Comparison of ENCODE assay signal across 8 cellular contexts in the genomic region with DNA sequence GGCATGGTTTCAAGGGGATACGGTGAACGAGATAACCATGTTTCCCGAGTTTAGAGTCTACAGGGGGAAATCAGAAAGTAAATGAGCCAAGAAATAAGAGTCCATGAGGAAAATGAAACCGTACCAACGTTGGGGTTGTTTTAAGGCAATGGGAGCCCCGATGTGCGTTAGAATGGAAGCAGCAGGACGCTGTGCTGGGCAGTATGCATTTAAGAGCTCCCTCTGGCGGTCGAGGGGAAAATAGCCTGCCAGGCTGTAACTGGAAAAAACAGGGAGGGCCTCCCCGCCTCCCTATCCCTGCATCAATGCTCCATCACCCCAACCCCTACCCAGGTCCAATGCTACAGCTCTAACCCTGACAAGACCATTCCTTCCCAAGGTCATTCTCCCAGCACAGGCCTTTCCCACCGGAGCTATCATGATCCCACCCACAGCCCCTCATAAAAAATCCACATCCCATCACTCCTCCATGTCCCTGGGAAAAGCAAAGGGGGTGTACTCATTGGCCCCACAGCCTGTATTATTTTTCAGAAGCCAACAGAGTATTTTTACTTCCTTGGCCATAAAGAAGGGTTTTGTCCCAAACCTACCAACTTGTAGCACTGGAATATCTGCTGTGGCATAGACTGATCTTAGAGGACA.
DNase-seq lines count a peak whose midpoint lies in the region; ATAC-seq and TF ChIP-seq lines count a peak whose summit lies in the region.

No MANE protein-coding gene starts in this region.

- peaks cover 24% of the 10 kb centered on the region for H3K27me3 Mint-ChIP-seq in CD4-positive, alpha-beta T cell
- no peaks in the 10 kb centered on the region for H3K27me3 Mint-ChIP-seq in H9 (ENCODE audit: low read depth)

- ATAC-seq in CD4-positive, alpha-beta T cell (ENCODE audit: poor library complexity): no peak
- ATAC-seq in HG02970 (IDR thresholded peaks at IDR 0.05; ENCODE audit: low FRiP score, unreplicated experiment): no peak
- ATAC-seq in HG02884 (IDR thresholded peaks at IDR 0.05; ENCODE audit: unreplicated experiment): no peak

- no peaks in the 10 kb centered on the region for H3K9me3 ChIP-seq in CD4-positive, alpha-beta T cell (ENCODE audit: control insufficient read depth, low read length)
- no peaks in the 10 kb centered on the region for H3K9me3 ChIP-seq in H9 (ENCODE audit: control insufficient read depth, low read depth, low read length)
- peaks cover 0 to 12% of the 10 kb centered on the region in 2 donors for H3K9me3 ChIP-seq in right atrium auricular region
- peaks cover 0 to 18% (median 13%) of the 10 kb centered on the region in 8 donors for H3K9me3 ChIP-seq in spleen

- no peak overlapping the region for H2AFZ ChIP-seq in H9 (ENCODE audit: low read length)

- no peaks in the 10 kb centered on the region for H4K20me1 ChIP-seq in H9 (ENCODE audit: control insufficient read depth, insufficient read depth, insufficient read length)

- H3K9me3 Mint-ChIP-seq in CD4-positive, alpha-beta T cell: peaks cover 7% of the 10 kb centered on the region
- no peaks in the 10 kb centered on the region; a peak in 2 of 5 replicates for H3K9me3 Mint-ChIP-seq in H9

- no peaks in the 10 kb centered on the region for H3K79me2 ChIP-seq in H9 (ENCODE audit: insufficient read depth, low read length)

- H2BK20ac ChIP-seq in H9 (ENCODE audit: low read depth, low read length, poor library complexity, severe bottlenecking): no peak overlapping the region

- H4K5ac ChIP-seq in H9 (ENCODE audit: insufficient read length, low read depth, low read length): no peak overlapping the region

- H3K14ac ChIP-seq in H9 (ENCODE audit: insufficient read depth, low read length): no peak overlapping the region

- H3K4me1 ChIP-seq in H9 (ENCODE audit: insufficient read depth, low read length): peaks cover 7% of the 10 kb centered on the region; the same call in 1 of the 2 replicates
- H3K4me1 ChIP-seq in right atrium auricular region: no peaks in the 10 kb centered on the region
- peaks cover 0 to 3% (median 0%) of the 10 kb centered on the region in 6 donors for H3K4me1 ChIP-seq in spleen

- H3K4me2 ChIP-seq in H9 (ENCODE audit: insufficient read depth, insufficient read length, low read length): no peak overlapping the region

- no peaks in the 10 kb centered on the region for H3K23me2 ChIP-seq in H9 (ENCODE audit: insufficient read length, low read depth, low read length, poor library complexity, severe bottlenecking)

- no peak overlapping the region for H2AK5ac ChIP-seq in H9 (ENCODE audit: insufficient read length, low read length)

- no peak overlapping the region for H3K27ac Mint-ChIP-seq in CD4-positive, alpha-beta T cell
- H3K27ac Mint-ChIP-seq in H9: no peak overlapping the region

- no peak overlapping the region for H3T11ph ChIP-seq in H9 (ENCODE audit: low read length)

- no peak overlapping the region for H4K91ac ChIP-seq in H9 (ENCODE audit: insufficient read length, low read depth, low read length)

- TF ChIP-seq POLR2A in spleen (IDR thresholded peaks at IDR 0.05): no peak

- no peak overlapping the region for H3K4me3 Mint-ChIP-seq in CD4-positive, alpha-beta T cell
- no peak overlapping the region for H3K4me3 Mint-ChIP-seq in H9

- no peaks in the 10 kb centered on the region for H3K36me3 Mint-ChIP-seq in CD4-positive, alpha-beta T cell (ENCODE audit: low read depth)
- H3K36me3 Mint-ChIP-seq in H9 (ENCODE audit: insufficient read depth in 1 of 3, low read depth in 3 of 3): peaks cover 0 to 2% (median 0%) of the 10 kb centered on the region in 3 experiments; a peak in 1 of 7 replicates

- no CpG with 5 or more reads among the region's 12 CpGs for WGBS in H9 (ENCODE audit: extremely low coverage, insufficient read length, low lambda C conversion rate)
- WGBS in spleen, 5 donors: 16 to 24% (median 19%) methylated on average over 12 of the region's 12 CpGs

- H3K4me3 ChIP-seq in right atrium auricular region (no peak overlapping the region), spleen (no peak overlapping the region)

- no peaks in the 10 kb centered on the region for H3K4me1 Mint-ChIP-seq in CD4-positive, alpha-beta T cell (ENCODE audit: low read depth)
- H3K4me1 Mint-ChIP-seq in H9: peaks cover 38 to 43% of the 10 kb centered on the region in 2 experiments

- no peaks in the 10 kb centered on the region for H3K79me1 ChIP-seq in H9 (ENCODE audit: insufficient read depth, low read depth, low read length, poor library complexity, severe bottlenecking)

- H4K8ac ChIP-seq in H9 (replicated peaks; ENCODE audit: insufficient read length, low read depth, low read length): no peak overlapping the region

- CTCF ChIA-PET in CD4-positive, alpha-beta T cell (lab: Charles Lee): interaction anchor here (0.6 kb wide), 1 partner anchor 376 kb away, joined by 4 read pairs; no protein-coding TSS in a partner anchor

- no peak overlapping the region for H2BK15ac ChIP-seq in H9 (ENCODE audit: low read depth, low read length)

- no peak overlapping the region for H2BK120ac ChIP-seq in H9 (ENCODE audit: low read depth, low read length, poor library complexity, severe bottlenecking)

- intact Hi-C loops in CD4-positive, alpha-beta T cell (cut with DNase I, micrococcal nuclease): loop anchor here (5.0 kb wide), 1 partner anchor 375 kb away; no protein-coding TSS in a partner anchor
- intact Hi-C loops in spleen (cut with DNase I; ENCODE audit: low total_unique reads): loop anchor here (10.0 kb wide), 1 partner anchor 213 kb away; no protein-coding TSS in a partner anchor

- no peak overlapping the region for H3K56ac ChIP-seq in H9 (ENCODE audit: insufficient read length, low read depth, low read length)

- no peak overlapping the region for H2BK5ac ChIP-seq in H9 (ENCODE audit: insufficient read length, low read length)

- H3K36me3 ChIP-seq in right atrium auricular region: no peaks in the 10 kb centered on the region
- H3K36me3 ChIP-seq in spleen: no peaks in the 10 kb centered on the region

- no peak overlapping the region for H3K9ac ChIP-seq in H9 (ENCODE audit: extremely low read depth, insufficient read length, low read length)

- H3K27ac ChIP-seq in CD4-positive, alpha-beta T cell (ENCODE audit: low read depth, low read length): no peak overlapping the region
- H3K27ac ChIP-seq in H9 (ENCODE audit: insufficient read length, low read depth, low read length) (no peak overlapping the region), right atrium auricular region (no peak overlapping the region), spleen (no peak overlapping the region)

- H2BK12ac ChIP-seq in H9 (ENCODE audit: insufficient read length, low read depth, low read length): no peak overlapping the region

- no peak overlapping the region for H3K4ac ChIP-seq in H9 (ENCODE audit: low read depth, low read length)

- no peak overlapping the region for H3K18ac ChIP-seq in H9 (ENCODE audit: insufficient read length, low read depth, low read length)

- peak in 8 of 10 experiments; percentile 1 to 40 (median 10) for DNase-seq in CD4-positive, alpha-beta T cell
- DNase-seq in H9 (peak; percentile 83), NOMO-1 treated with DMSO at 0.1 percent for 48 hours (lab: John Stamatoyannopoulos, UW; ENCODE audit: unreplicated experiment) (peak; percentile 59), right atrium auricular region (ENCODE audit: low spot score) (no peak), spleen (no peak)
- DNase-seq in activated gamma-delta T cell treated with anti-CD3 and anti-CD28 coated beads, Interleukin-2, amount 50 U/mL, for 16 hours (ENCODE audit: low read depth): peak; percentile 3

- H3K23ac ChIP-seq in H9 (ENCODE audit: insufficient read length, low read depth, low read length): no peak overlapping the region

- TF ChIP-seq CTCF in CD4-positive, alpha-beta T cell (IDR thresholded peaks at IDR 0.05): peak; percentile 52
- peak; percentile 91 for TF ChIP-seq CTCF in H9 (conservative IDR thresholded peaks at IDR 0.05)
- peak; percentile 71 to 91 for TF ChIP-seq CTCF in right atrium auricular region (IDR thresholded peaks at IDR 0.05)
- peak; percentile 24 to 83 (median 64) for TF ChIP-seq CTCF in spleen (IDR thresholded peaks at IDR 0.05 in 8 of 11, conservative IDR thresholded peaks at IDR 0.05 in 3 of 11)

- no peaks in the 10 kb centered on the region for H3K27me3 ChIP-seq in CD4-positive, alpha-beta T cell (ENCODE audit: control insufficient read depth, insufficient read depth, low read length)
- H3K27me3 ChIP-seq in H9 (ENCODE audit: insufficient read depth, low read length) (no peaks in the 10 kb centered on the region), right atrium auricular region (no peaks in the 10 kb centered on the region), spleen (replicated peaks in 1 of 7) (peaks cover 0 to 37% (median 0%) of the 10 kb centered on the region in 7 donors)

- POLR2A ChIA-PET in CD4-positive, alpha-beta T cell (lab: Charles Lee): no interaction called here

Comparison
In these comparisons a context has a peak if more than half of its experiments do, and no peak if none do; other contexts are left out.
1. DNase-seq: peak in CD4-positive, alpha-beta T cell (8 of 10), H9 (single experiment), NOMO-1 treated with DMSO at 0.1 percent for 48 hours (single experiment) and activated gamma-delta T cell treated with anti-CD3 and anti-CD28 coated beads, Interleukin-2, amount 50 U/mL, for 16 hours (single experiment); none in right atrium auricular region (single experiment) and spleen (single experiment).
2. Peak in every context shown above with its lines, with median percentiles within 50 percentile points of each other: CTCF ChIP-seq.